ENCODE assay signal across 1 cellular context in genomic region chr5:173016621-173017046, GRCh38.
TF ChIP-seq lines count a peak whose summit lies in the region.

No MANE protein-coding gene starts in this region.

TF ChIP-seq in GM23338, 12 proteins besides CTCF, POLR2A, EP300 and RAD21 (continued from another document):
- no peak for TF ChIP-seq CREB1 (CRISPR knock-in tag; IDR thresholded peaks at IDR 0.05; ENCODE audit: low read depth)
- no peak for TF ChIP-seq POLR2AphosphoS5 (IDR thresholded peaks at IDR 0.05; ENCODE audit: low read depth)
- no peak for TF ChIP-seq NANOG (IDR thresholded peaks at IDR 0.05; ENCODE audit: borderline replicate concordance)
- TF ChIP-seq ETS1 (IDR thresholded peaks at IDR 0.05): no peak
- no peak for TF ChIP-seq EZH2 (IDR thresholded peaks at IDR 0.05; ENCODE audit: low read depth, unreplicated experiment)
- TF ChIP-seq EZH2phosphoT487 (IDR thresholded peaks at IDR 0.05; ENCODE audit: unreplicated experiment): no peak
- no peak for TF ChIP-seq STAT1 (IDR thresholded peaks at IDR 0.05; ENCODE audit: unreplicated experiment)
- no peak for TF ChIP-seq ZNF462 (CRISPR knock-in tag; IDR thresholded peaks at IDR 0.05)
